Comparison of ENCODE assay signal across 19 cellular contexts in genomic region chr6:167329014-167329413, GRCh38. TPM values are rescaled to one million over a fixed set of nuclear protein-coding genes. Genes with fewer than 3 reads are reported as not detected.
DNase-seq lines count a peak whose midpoint lies in the region; ATAC-seq, FAIRE-seq and TF ChIP-seq lines count a peak whose summit lies in the region.
"Had no signal": no experiment of that assay in that cellular context is flagged by ENCODE, and none has a peak within 500 bp of the region (broad histone marks: within the 10 kb centered on the region; RNA-seq: fewer than 3 reads in every experiment).

No MANE protein-coding gene starts in this region.

- no peak overlapping the region for H2BK15ac ChIP-seq in H1 (ENCODE audit: low read length)

- no peaks in the 10 kb centered on the region for H3K36me3 Mint-ChIP-seq in activated CD8-positive, alpha-beta T cell treated with anti-CD3 and anti-CD28 coated beads for 36 hours (ENCODE audit: low read depth)
- H3K36me3 Mint-ChIP-seq in activated CD8-positive, alpha-beta T cell treated with anti-CD3 and anti-CD28 coated beads, Interleukin-2, amount 10 ng/mL, durations not matched to agents 7 days and 5 days (ENCODE audit: low read depth) = no peaks in the 10 kb centered on the region

- no peak overlapping the region for H3K14ac ChIP-seq in H1 (ENCODE audit: insufficient read length)

- intact Hi-C loops in activated CD8-positive, alpha-beta T cell treated with anti-CD3 and anti-CD28 coated beads for 36 hours (cut with micrococcal nuclease) = no loop called here
- intact Hi-C loops in aorta (cut with DNase I) = no loop called here

- no peak overlapping the region for H3K9ac ChIP-seq in H1 (replicated peaks in 1 of 4; ENCODE audit: extremely low read depth in 1 of 4, low read depth in 3 of 4, low read length in 3 of 4)

- H2AK5ac ChIP-seq in H1 (ENCODE audit: low read depth, low read length) = no peak overlapping the region

- no peak for TF ChIP-seq CTCF in activated CD8-positive, alpha-beta T cell treated with anti-CD3 and anti-CD28 coated beads for 36 hours (IDR thresholded peaks at IDR 0.05)
- peak; percentile 25 to 37 (median 35); a peak in 3 of 4 replicates for TF ChIP-seq CTCF in H1 (IDR thresholded peaks at IDR 0.05; ENCODE audit: control extremely low read depth in 1 of 3, insufficient read depth in 1 of 3, low read depth in 1 of 3, low read length in 3 of 3)

- POLR2A ChIA-PET in activated CD8-positive, alpha-beta T cell treated with anti-CD3 and anti-CD28 coated beads for 36 hours (lab: Charles Lee) = no interaction called here
- POLR2A ChIA-PET in activated CD8-positive, alpha-beta T cell treated with anti-CD3 and anti-CD28 coated beads, Interleukin-2, amount 10 ng/mL, durations not matched to agents 7 days and 5 days (lab: Charles Lee) = no interaction called here
- POLR2A ChIA-PET in H1 (lab: Charles Lee; ENCODE audit: partially characterized antibody) = no interaction called here

- H3K27me3 ChIP-seq in H1 (replicated peaks in 1 of 4; ENCODE audit: control insufficient read depth in 3 of 4, extremely low read depth in 1 of 4, insufficient read depth in 3 of 4, low read length in 3 of 4) = no peaks in the 10 kb centered on the region
- no peaks in the 10 kb centered on the region for H3K27me3 ChIP-seq in aorta (ENCODE audit: control insufficient read depth in 1 of 2, insufficient read depth in 2 of 2, low read length in 1 of 2)

- H4K20me1 ChIP-seq in H1 (replicated peaks in 1 of 2; ENCODE audit: control insufficient read depth in 1 of 2, insufficient read depth in 2 of 2, low read length in 2 of 2) = no peaks in the 10 kb centered on the region

- WGBS in H1 (ENCODE audit: extremely low coverage in 1 of 2, insufficient coverage in 1 of 2, insufficient read length in 1 of 2, insufficient replicate concordance in 2 of 2, low coverage in 1 of 2, low lambda C conversion rate in 2 of 2, missing lambda C conversion rate in 1 of 2), 2 experiments = 78% methylated on average over 8 of the region's 8 CpGs; no CpG with 5 or more reads in 1 of the 2 experiments
- WGBS in aorta, 2 donors = 71 to 78% methylated on average over 8 of the region's 8 CpGs

- no peak overlapping the region for H4K5ac ChIP-seq in H1 (ENCODE audit: insufficient read length, low read depth, low read length)

- no peak overlapping the region for H2AFZ ChIP-seq in H1 (ENCODE audit: low read length)

- no peak for TF ChIP-seq POLR2A in H1 (IDR thresholded peaks at IDR 0.05; ENCODE audit: control extremely low read depth in 1 of 2, low read depth in 2 of 2, low read length in 2 of 2)

- H4K91ac ChIP-seq in H1 (replicated peaks; ENCODE audit: insufficient read length, low read length) = no peak overlapping the region

- H3K36me3 ChIP-seq in H1 (ENCODE audit: control insufficient read depth in 2 of 4, insufficient read depth in 4 of 4, low read length in 3 of 4) (no peaks in the 10 kb centered on the region), aorta (ENCODE audit: control insufficient read depth in 1 of 2, insufficient read depth in 2 of 2, low read length in 1 of 2) (no peaks in the 10 kb centered on the region)
- H3K36me3 ChIP-seq: HAP-1 had no signal

- H3K18ac ChIP-seq in H1 (ENCODE audit: extremely low read depth, low read length) = no peak overlapping the region

- H3K27ac Mint-ChIP-seq in activated CD8-positive, alpha-beta T cell treated with anti-CD3 and anti-CD28 coated beads for 36 hours = no peak overlapping the region
- H3K27ac Mint-ChIP-seq in activated CD8-positive, alpha-beta T cell treated with anti-CD3 and anti-CD28 coated beads, Interleukin-2, amount 10 ng/mL, durations not matched to agents 7 days and 5 days = no peak overlapping the region

- H3K4me3 ChIP-seq in H1 (ENCODE audit: extremely low read depth in 1 of 4, insufficient read depth in 2 of 4, low read depth in 3 of 4, low read length in 4 of 4) = no peak overlapping the region
- no peak overlapping the region for H3K4me3 ChIP-seq in aorta (ENCODE audit: low read length in 2 of 2)
- H3K4me3 ChIP-seq: A549, HAP-1 had no signal

- H3K23me2 ChIP-seq in H1 (ENCODE audit: low read depth, low read length) = no peaks in the 10 kb centered on the region

- H2BK12ac ChIP-seq in H1 (ENCODE audit: low read depth, low read length) = no peak overlapping the region

- H3K4ac ChIP-seq in H1 (replicated peaks; ENCODE audit: insufficient read length, low read depth, low read length) = no peak overlapping the region

- FAIRE-seq in H1 (lab: Jason Lieb, UNC) = no peak
- FAIRE-seq: A549, GM12892 had no signal

- H2BK120ac ChIP-seq in H1 (replicated peaks; ENCODE audit: low read depth, low read length) = no peak overlapping the region

- H2BK5ac ChIP-seq in H1 (ENCODE audit: low read depth, low read length) = no peak overlapping the region

- ATAC-seq in activated CD8-positive, alpha-beta T cell treated with anti-CD3 and anti-CD28 coated beads for 36 hours = peak; percentile 51
- ATAC-seq in activated CD8-positive, alpha-beta T cell treated with anti-CD3 and anti-CD28 coated beads, Interleukin-2, amount 10 ng/mL, durations not matched to agents 7 days and 5 days = no peak
- ATAC-seq in aorta (ENCODE audit: low FRiP score) = no peak
- ATAC-seq: A549 had no signal

- no peak overlapping the region for H3K56ac ChIP-seq in H1 (replicated peaks; ENCODE audit: insufficient read length, low read depth, low read length)

- H3K23ac ChIP-seq in H1 (ENCODE audit: insufficient read length) = no peak overlapping the region

- no peak overlapping the region for H3K27ac ChIP-seq in H1 (ENCODE audit: low read depth, low read length)
- no peak overlapping the region for H3K27ac ChIP-seq in aorta (ENCODE audit: low read depth in 1 of 2, low read length in 2 of 2)
- H3K27ac ChIP-seq: A549, C4-2B had no signal

- H3K4me1 ChIP-seq in H1 (replicated peaks in 1 of 4; ENCODE audit: control insufficient read depth in 3 of 4, insufficient read depth in 4 of 4, low read length in 3 of 4) (no peaks in the 10 kb centered on the region; a peak in 1 of 7 replicates), aorta (ENCODE audit: control insufficient read depth in 1 of 2, insufficient read depth in 2 of 2, low read length in 2 of 2) (no peaks in the 10 kb centered on the region)
- H3K4me1 ChIP-seq: A549, HAP-1 had no signal

- H3K9me3 ChIP-seq in H1 (ENCODE audit: insufficient read depth in 2 of 2, low read depth in 1 of 2, low read length in 1 of 2) (peaks cover 0 to 3% of the 10 kb centered on the region in 2 experiments; a peak in 1 of 4 replicates), aorta (ENCODE audit: control insufficient read depth, low read length) (no peaks in the 10 kb centered on the region)
- H3K9me3 ChIP-seq: A549, HAP-1 had no signal

- no peaks in the 10 kb centered on the region for H3K9me3 Mint-ChIP-seq in activated CD8-positive, alpha-beta T cell treated with anti-CD3 and anti-CD28 coated beads for 36 hours
- no peaks in the 10 kb centered on the region for H3K9me3 Mint-ChIP-seq in activated CD8-positive, alpha-beta T cell treated with anti-CD3 and anti-CD28 coated beads, Interleukin-2, amount 10 ng/mL, durations not matched to agents 7 days and 5 days (ENCODE audit: insufficient read depth)

- no peak for DNase-seq in activated CD8-positive, alpha-beta T cell treated with anti-CD3 and anti-CD28 coated beads for 36 hours
- no peak for DNase-seq in activated CD8-positive, alpha-beta T cell treated with anti-CD3 and anti-CD28 coated beads, Interleukin-2, amount 10 ng/mL, durations not matched to agents 7 days and 5 days
- peak; percentile 28 for DNase-seq in stimulated activated CD4-positive, alpha-beta T cell treated with anti-CD3 and anti-CD28 coated beads, Interleukin-1b, Interleukin-23, amount 100 ng/mL, for 48 hours
- no peak for DNase-seq in stimulated activated CD4-positive, alpha-beta T cell treated with anti-CD3 and anti-CD28 coated beads, Interleukin-4, amount 100 ng/mL, for 1 hour
- DNase-seq in H1 (ENCODE audit: low read depth in 1 of 2, low spot score in 2 of 2) = no peak
- DNase-seq in aorta = no peak
- no peak for DNase-seq in DMS 273 (lab: John Stamatoyannopoulos, UW; ENCODE audit: unreplicated experiment)
- DNase-seq in activated effector memory CD4-positive, alpha-beta T cell treated with Interleukin-2 at 50 U/mL for 16 hours = no peak
- DNase-seq: Kasumi-1, MM.1S, NCI-H1092 treated with DMSO at 0.1 percent for 48 hours, NCI-H2081 treated with DMSO at 0.1 percent for 48 hours, NCI-H510A, NCI-H82 had no signal

- peaks cover 3% of the 10 kb centered on the region for H3K4me1 Mint-ChIP-seq in activated CD8-positive, alpha-beta T cell treated with anti-CD3 and anti-CD28 coated beads for 36 hours (ENCODE audit: low read depth)
- H3K4me1 Mint-ChIP-seq in activated CD8-positive, alpha-beta T cell treated with anti-CD3 and anti-CD28 coated beads, Interleukin-2, amount 10 ng/mL, durations not matched to agents 7 days and 5 days (ENCODE audit: low read depth) = no peaks in the 10 kb centered on the region

- H3K79me1 ChIP-seq in H1 (ENCODE audit: low read depth, low read length) = no peaks in the 10 kb centered on the region

- no peaks in the 10 kb centered on the region for H3K79me2 ChIP-seq in H1 (ENCODE audit: control insufficient read depth in 1 of 2, insufficient read depth in 2 of 2, low read length in 2 of 2)

- CTCF ChIA-PET in activated CD8-positive, alpha-beta T cell treated with anti-CD3 and anti-CD28 coated beads for 36 hours (lab: Charles Lee) = interaction anchor here (0.6 to 2.9 kb wide), 3 partner anchors 23 to 554 kb away, joined by 3 to 16 read pairs (median 3); no protein-coding TSS in a partner anchor
- CTCF ChIA-PET in activated CD8-positive, alpha-beta T cell treated with anti-CD3 and anti-CD28 coated beads, Interleukin-2, amount 10 ng/mL, durations not matched to agents 7 days and 5 days (lab: Charles Lee) = no interaction called here
- CTCF ChIA-PET in H1 (lab: Charles Lee; ENCODE audit: partially characterized antibody) = interaction anchor here (0.9 to 3.7 kb wide), 12 partner anchors 12 to 115 kb away, joined by 3 to 17 read pairs (median 4); no protein-coding TSS in a partner anchor

- no peak overlapping the region for H3K4me3 Mint-ChIP-seq in activated CD8-positive, alpha-beta T cell treated with anti-CD3 and anti-CD28 coated beads for 36 hours
- H3K4me3 Mint-ChIP-seq in activated CD8-positive, alpha-beta T cell treated with anti-CD3 and anti-CD28 coated beads, Interleukin-2, amount 10 ng/mL, durations not matched to agents 7 days and 5 days = no peak overlapping the region

- H3K27me3 Mint-ChIP-seq in activated CD8-positive, alpha-beta T cell treated with anti-CD3 and anti-CD28 coated beads for 36 hours = peaks cover 3% of the 10 kb centered on the region
- H3K27me3 Mint-ChIP-seq in activated CD8-positive, alpha-beta T cell treated with anti-CD3 and anti-CD28 coated beads, Interleukin-2, amount 10 ng/mL, durations not matched to agents 7 days and 5 days (ENCODE audit: low read depth) = peaks cover 8% of the 10 kb centered on the region

- H3K4me2 ChIP-seq in H1 (ENCODE audit: insufficient read depth in 1 of 2, low read depth in 2 of 2, low read length in 2 of 2) = no peak overlapping the region
- H3K4me2 ChIP-seq: A549 had no signal

- TF ChIP-seq EP300 in H1 (IDR thresholded peaks at IDR 0.05; ENCODE audit: borderline replicate concordance in 1 of 2, low read depth in 2 of 2, low read length in 2 of 2) = no peak

- peak; percentile 28 to 43 for TF ChIP-seq RAD21 in H1 (IDR thresholded peaks at IDR 0.05 in 1 of 2, conservative IDR thresholded peaks at IDR 0.05 in 1 of 2; ENCODE audit: low read depth in 2 of 2, low read length in 2 of 2)

- H2BK20ac ChIP-seq in H1 (ENCODE audit: low read length) = no peak overlapping the region

- H4K8ac ChIP-seq in H1 (ENCODE audit: extremely low read depth, insufficient read depth, low read length) = no peak overlapping the region; the same call in 1 of the 2 replicates

RNA-seq across cellular contexts. Expression of gene TTLL2, which starts 4.1 kb away (rescaled TPM):
- total RNA-seq in activated CD8-positive, alpha-beta T cell treated with anti-CD3 and anti-CD28 coated beads for 36 hours = not detected
- not detected for total RNA-seq in activated CD8-positive, alpha-beta T cell treated with anti-CD3 and anti-CD28 coated beads, Interleukin-2, amount 10 ng/mL, durations not matched to agents 7 days and 5 days
- not detected in 2 replicates for total RNA-seq in H1 (2021; fragmentation: NEBNext Ultra II Directional; extraction: Animal tissue kit (Norgen Biotek cat#: 25700))
- polyA plus RNA-seq in H1 (2011; rRNA removed) (not detected in 2 replicates), aorta (not detected)
- polyA plus RNA-seq in H1 (2011; cell fraction: cytosol; rRNA removed) = not detected
- polyA plus RNA-seq in H1 (2011; cell fraction: nucleus; rRNA removed) = not detected
- polyA plus RNA-seq in H1 (2012, experiment 1 of 2) = 0.31 to 0.41 TPM (median 0.38 TPM) in 4 replicates
- polyA plus RNA-seq in H1 (2012, experiment 2 of 2) = not detected
- polyA plus RNA-seq in H1 (2013, experiment 1 of 2) = not detected
- polyA plus RNA-seq in H1 (2013, experiment 2 of 2) = not detected
- not detected in 2 replicates for polyA minus RNA-seq in H1 (2011; rRNA and poly(A)+ RNA removed)
- polyA minus RNA-seq in H1 (2011; cell fraction: cytosol; rRNA and poly(A)+ RNA removed) = not detected
- polyA minus RNA-seq in H1 (2011; cell fraction: nucleus; rRNA and poly(A)+ RNA removed) = not detected
- total RNA-seq in aorta = not detected
- total RNA-seq: Daoy had no signal
- polyA plus RNA-seq: A549 had no signal

RNA-seq across cellular contexts. Expression of gene UNC93A, which starts 37.9 kb away (rescaled TPM):
- not detected for total RNA-seq in activated CD8-positive, alpha-beta T cell treated with anti-CD3 and anti-CD28 coated beads for 36 hours
- total RNA-seq in activated CD8-positive, alpha-beta T cell treated with anti-CD3 and anti-CD28 coated beads, Interleukin-2, amount 10 ng/mL, durations not matched to agents 7 days and 5 days = not detected
- not detected in 2 replicates for total RNA-seq in H1 (2021; fragmentation: NEBNext Ultra II Directional; extraction: Animal tissue kit (Norgen Biotek cat#: 25700))
- polyA plus RNA-seq in H1 (2011; rRNA removed) (0.31 and 0.39 TPM in 2 replicates), aorta (not detected)
- polyA plus RNA-seq in H1 (2011; cell fraction: cytosol; rRNA removed) = 0.67 TPM
- 0.47 TPM for polyA plus RNA-seq in H1 (2011; cell fraction: nucleus; rRNA removed)
- 0.16 to 0.58 TPM (median 0.23 TPM) in 4 replicates for polyA plus RNA-seq in H1 (2012, experiment 1 of 2)
- polyA plus RNA-seq in H1 (2012, experiment 2 of 2) = 0.20 TPM
- polyA plus RNA-seq in H1 (2013, experiment 1 of 2) = 0.12 TPM
- polyA plus RNA-seq in H1 (2013, experiment 2 of 2) = 0.07 TPM
- polyA minus RNA-seq in H1 (2011; rRNA and poly(A)+ RNA removed) = not detected in 2 replicates
- not detected for polyA minus RNA-seq in H1 (2011; cell fraction: cytosol; rRNA and poly(A)+ RNA removed)
- polyA minus RNA-seq in H1 (2011; cell fraction: nucleus; rRNA and poly(A)+ RNA removed) = not detected
- not detected for total RNA-seq in aorta
- total RNA-seq: Daoy had no signal
- polyA plus RNA-seq: A549 had no signal
